8 cellular contexts compared by ENCODE assay signal in the genomic region with DNA sequence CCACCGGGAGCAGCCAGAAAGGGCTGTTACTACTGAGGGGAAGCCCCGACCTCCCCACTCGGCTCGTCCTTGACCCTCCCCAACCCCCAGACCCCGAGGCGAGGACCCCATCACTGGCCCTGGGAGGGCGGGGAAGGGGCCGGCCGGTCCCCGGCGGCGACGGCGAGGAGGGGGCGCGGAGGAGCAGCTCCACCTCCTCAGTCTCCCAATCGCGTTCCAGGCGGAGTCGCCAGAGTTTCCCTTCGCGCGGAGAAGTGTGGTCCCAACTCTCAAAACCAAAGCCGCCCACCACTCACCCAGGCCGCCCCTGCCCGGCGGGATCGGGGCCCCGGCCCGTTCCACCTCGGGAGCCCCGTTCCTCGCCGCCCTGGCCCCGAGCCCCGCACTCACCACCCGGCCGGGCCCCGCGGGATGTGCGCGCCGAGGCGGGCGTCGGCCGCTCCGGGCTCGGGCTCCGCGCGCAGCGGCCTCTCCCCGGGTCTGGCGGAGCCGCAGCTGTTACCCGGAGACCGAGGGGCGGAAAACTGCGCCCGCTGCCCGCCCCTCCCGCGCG. TPM values are rescaled to one million over a fixed set of nuclear protein-coding genes. Genes with fewer than 3 reads are reported as not detected.
DNase-seq lines count a peak whose midpoint lies in the region; ATAC-seq and TF ChIP-seq lines count a peak whose summit lies in the region.

No MANE protein-coding gene starts in this region.

- ATAC-seq in right lobe of liver = peak; percentile 1 to 22 (median 6)
- ATAC-seq in GM18870 (IDR thresholded peaks at IDR 0.05; ENCODE audit: unreplicated experiment) = no peak

- H3K4me3 Mint-ChIP-seq in activated T-cell treated with anti-CD3 and anti-CD28 coated beads, Interleukin-2, amount 50 U/mL, for 24 hours = peak overlapping the region; percentile 32

- H3K27me3 ChIP-seq in colonic mucosa = no peaks in the 10 kb centered on the region
- no peaks in the 10 kb centered on the region for H3K27me3 ChIP-seq in right lobe of liver
- H3K27me3 ChIP-seq in suprapubic skin = no peaks in the 10 kb centered on the region

- H3K4me1 ChIP-seq in colonic mucosa (peaks cover 26% of the 10 kb centered on the region), right lobe of liver (peaks cover 0 to 58% (median 20%) of the 10 kb centered on the region in 4 donors), suprapubic skin (peaks cover 89% of the 10 kb centered on the region)

- H3K36me3 ChIP-seq in colonic mucosa (no peaks in the 10 kb centered on the region), right lobe of liver (peaks cover 0 to 14% (median 0%) of the 10 kb centered on the region in 4 donors), suprapubic skin (peaks cover 10% of the 10 kb centered on the region)

- peaks cover 35% of the 10 kb centered on the region for H3K36me3 Mint-ChIP-seq in activated T-cell treated with anti-CD3 and anti-CD28 coated beads, Interleukin-2, amount 50 U/mL, for 24 hours (ENCODE audit: low read depth)

- TF ChIP-seq EP300 in suprapubic skin (IDR thresholded peaks at IDR 0.05) = no peak

- DNase-seq in activated T-cell treated with anti-CD3 and anti-CD28 coated beads, Interleukin-2, amount 50 U/mL, for 24 hours = no peak
- DNase-seq in activated T-cell treated with anti-CD3 and anti-CD28 coated beads, Interleukin-2, amount 50 U/mL, for 1 hour = no peak
- DNase-seq in NCI-H2171 treated with DMSO at 0.1 percent for 48 hours (lab: John Stamatoyannopoulos, UW) = peak; percentile 24
- DNase-seq in colonic mucosa = peak; percentile 69
- DNase-seq in right lobe of liver = peak in 2 of 3 donors; percentile 49 to 65
- DNase-seq in suprapubic skin (ENCODE audit: low spot score in 2 of 2) = no peak
- DNase-seq in effector CD4-positive, alpha-beta T cell = no peak

- H3K4me3 ChIP-seq in colonic mucosa = peak overlapping the region; percentile 73
- peak overlapping the region; percentile 78 to 96 (median 85) for H3K4me3 ChIP-seq in right lobe of liver
- peak overlapping the region; percentile 93 for H3K4me3 ChIP-seq in suprapubic skin

- 7% methylated on average over 3 of the region's 65 CpGs for WGBS in right lobe of liver (ENCODE audit: insufficient coverage, low coverage, low lambda C conversion rate, missing lambda C conversion rate)
- WGBS in suprapubic skin = 0% methylated on average over 10 of the region's 65 CpGs

- intact Hi-C loops in colonic mucosa (cut with DNase I) (no loop called here), right lobe of liver (cut with DNase I) (no loop called here)

- H3K27ac Mint-ChIP-seq in activated T-cell treated with anti-CD3 and anti-CD28 coated beads, Interleukin-2, amount 50 U/mL, for 24 hours = no peak overlapping the region

- H3K27ac ChIP-seq in colonic mucosa = peak overlapping the region; percentile 89
- peak overlapping the region; percentile 56 to 89 (median 79) for H3K27ac ChIP-seq in right lobe of liver
- H3K27ac ChIP-seq in suprapubic skin = peak overlapping the region; percentile 97

- H3K27me3 Mint-ChIP-seq in activated T-cell treated with anti-CD3 and anti-CD28 coated beads, Interleukin-2, amount 50 U/mL, for 24 hours = peaks cover 6% of the 10 kb centered on the region

- no peak for TF ChIP-seq CTCF in colonic mucosa (IDR thresholded peaks at IDR 0.05)
- TF ChIP-seq CTCF in right lobe of liver (IDR thresholded peaks at IDR 0.05) = no peak
- TF ChIP-seq CTCF in suprapubic skin (IDR thresholded peaks at IDR 0.05) = no peak

- H3K9me3 Mint-ChIP-seq in activated T-cell treated with anti-CD3 and anti-CD28 coated beads, Interleukin-2, amount 50 U/mL, for 24 hours = no peaks in the 10 kb centered on the region

- H3K4me1 Mint-ChIP-seq in activated T-cell treated with anti-CD3 and anti-CD28 coated beads, Interleukin-2, amount 50 U/mL, for 24 hours (ENCODE audit: low read depth) = peaks cover 8% of the 10 kb centered on the region

- peak; percentile 45 for TF ChIP-seq POLR2A in right lobe of liver (IDR thresholded peaks at IDR 0.05)
- peak in 1 of 2 donors; percentile 40 for TF ChIP-seq POLR2A in suprapubic skin (IDR thresholded peaks at IDR 0.05)

- H3K9ac ChIP-seq in colonic mucosa (ENCODE audit: low read depth in 2 of 2, low read length in 2 of 2) = peak overlapping the region; percentile 63 to 89

- H3K9me3 ChIP-seq in colonic mucosa (no peaks in the 10 kb centered on the region), right lobe of liver (no peaks in the 10 kb centered on the region), suprapubic skin (no peaks in the 10 kb centered on the region)

RNA-seq across cellular contexts. Expression of gene PLXNB1, which starts 0.9 kb away (rescaled TPM):
- total RNA-seq in colonic mucosa (100 to 1,000 TPM in 1 of 2 donors, 10 to 100 TPM in 1; 70.6 to 131 TPM), right lobe of liver (100 to 1,000 TPM in 2 of 6 experiments, 10 to 100 TPM in 4; 65.9 to 132 (median 86.5) TPM), suprapubic skin (100 to 1,000 TPM; 188 to 384 (median 220) TPM)

RNA-seq across cellular contexts. Expression of gene CCDC51, which starts 11.0 kb away (rescaled TPM):
- total RNA-seq in colonic mucosa = 10 to 100 TPM; 11.8 to 21.5 TPM
- total RNA-seq in right lobe of liver = 10 to 100 TPM in 2 of 6 experiments, 1 to 10 TPM in 4; 5.9 to 16.0 (median 8.1) TPM
- total RNA-seq in suprapubic skin = 10 to 100 TPM in 3 of 4 donors, 1 to 10 TPM in 1; 6.4 to 18.7 (median 13.6) TPM

RNA-seq across cellular contexts. Expression of gene TMA7, which starts 11.1 kb away (rescaled TPM):
- total RNA-seq in colonic mucosa (100 to 1,000 TPM; 185 to 259 TPM), right lobe of liver (100 to 1,000 TPM in 2 of 6 experiments, 10 to 100 TPM in 4; 64.8 to 182 (median 80.1) TPM), suprapubic skin (100 to 1,000 TPM; 122 to 281 (median 190) TPM)

RNA-seq across cellular contexts. Expression of gene ATRIP, which starts 17.6 kb away (rescaled TPM):
- total RNA-seq in colonic mucosa (1 to 10 TPM; 3.2 to 8.6 TPM), right lobe of liver (1 to 10 TPM; 2.4 to 4.5 (median 3.2) TPM), suprapubic skin (10 to 100 TPM in 2 of 4 donors, 1 to 10 TPM in 2; 8.7 to 12.7 (median 10.2) TPM)

RNA-seq across cellular contexts. Expression of gene FBXW12, which starts 56.9 kb away (rescaled TPM):
- total RNA-seq in colonic mucosa (not detected), right lobe of liver (not detected), suprapubic skin (not detected)

Comparison
In these comparisons a context has a peak if more than half of its experiments do, and no peak if none do; other contexts are left out.
1. DNase-seq: peak in NCI-H2171 treated with DMSO at 0.1 percent for 48 hours (single experiment), colonic mucosa (single experiment) and right lobe of liver (2 of 3); none in activated T-cell treated with anti-CD3 and anti-CD28 coated beads, Interleukin-2, amount 50 U/mL, for 24 hours (single experiment), activated T-cell treated with anti-CD3 and anti-CD28 coated beads, Interleukin-2, amount 50 U/mL, for 1 hour (single experiment), suprapubic skin (0 of 2) and effector CD4-positive, alpha-beta T cell (single experiment).
2. Peak in every context shown above with its lines, with median percentiles within 50 percentile points of each other: H3K27ac ChIP-seq and H3K4me3 ChIP-seq.